Comparison of ENCODE assay signal across 8 cellular contexts in the genomic region with DNA sequence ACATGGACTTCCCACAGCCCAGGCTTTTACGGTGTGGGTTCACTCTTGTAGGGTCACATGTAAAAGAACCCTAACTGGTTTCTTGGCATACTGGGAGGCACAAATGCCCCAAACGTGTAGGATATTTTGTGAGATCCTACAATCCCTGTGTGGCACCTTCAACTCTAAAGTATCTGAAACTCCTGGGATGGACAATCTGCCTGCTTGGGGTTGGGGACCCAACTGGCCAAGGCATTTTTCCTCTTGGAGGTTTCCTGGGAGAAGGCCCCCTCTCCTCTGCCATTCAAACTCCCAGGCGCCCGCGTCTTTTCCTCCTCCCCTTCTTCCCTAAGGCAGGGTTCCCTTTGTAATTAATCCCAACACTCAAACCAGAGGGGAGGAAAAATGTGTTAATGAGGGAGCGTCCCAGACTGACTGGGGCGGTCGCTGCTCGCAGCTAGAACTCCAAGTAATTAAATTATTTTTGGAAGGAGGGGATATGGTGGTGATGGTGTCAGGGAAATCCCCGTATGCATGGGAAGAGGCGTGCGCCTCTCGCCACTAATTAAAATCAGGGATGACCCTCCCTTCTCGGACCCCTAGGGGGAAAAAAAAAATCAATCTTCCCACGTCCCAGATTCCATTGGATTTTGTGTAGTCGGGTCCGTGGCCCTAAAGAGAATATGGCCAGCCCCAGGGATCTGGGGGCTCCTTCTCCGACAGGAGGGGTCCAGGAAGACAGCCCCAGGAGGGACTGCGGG. TPM values are rescaled to one million over a fixed set of nuclear protein-coding genes. Genes with fewer than 3 reads are reported as not detected.
DNase-seq lines count a peak whose midpoint lies in the region; ATAC-seq, FAIRE-seq and TF ChIP-seq lines count a peak whose summit lies in the region.

No MANE protein-coding gene starts in this region.

- H3K27ac ChIP-seq in CD8-positive, alpha-beta memory T cell (ENCODE audit: low read depth, low read length) = no peak overlapping the region
- H3K27ac ChIP-seq in SJSA1 (peak overlapping the region; percentile 53; the same call in 1 of the 2 replicates), foreskin keratinocyte (peak overlapping the region; percentile 96)

- no peaks in the 10 kb centered on the region for H3K36me3 ChIP-seq in CD8-positive, alpha-beta memory T cell (ENCODE audit: insufficient read depth, low read length)
- peaks cover 2% of the 10 kb centered on the region; the same call in 1 of the 2 replicates for H3K36me3 ChIP-seq in SJSA1

- H3K9me3 Mint-ChIP-seq in CD8-positive, alpha-beta memory T cell = no peaks in the 10 kb centered on the region
- no peaks in the 10 kb centered on the region for H3K9me3 Mint-ChIP-seq in progenitor cell of endocrine pancreas (ENCODE audit: low read depth)

- H3K36me3 Mint-ChIP-seq in CD8-positive, alpha-beta memory T cell = peaks cover 0 to 3% (median 0%) of the 10 kb centered on the region in 3 donors
- no peaks in the 10 kb centered on the region for H3K36me3 Mint-ChIP-seq in progenitor cell of endocrine pancreas (ENCODE audit: insufficient read depth)

- TF ChIP-seq CTCF in foreskin keratinocyte (conservative IDR thresholded peaks at IDR 0.05) = no peak
- peak; percentile 37 for TF ChIP-seq CTCF in progenitor cell of endocrine pancreas (IDR thresholded peaks at IDR 0.05; ENCODE audit: unreplicated experiment)

- peak overlapping the region in 5 of 7 donors; percentile 20 to 76 (median 48) for H3K4me3 Mint-ChIP-seq in CD8-positive, alpha-beta memory T cell
- peak overlapping the region; percentile 74 for H3K4me3 Mint-ChIP-seq in progenitor cell of endocrine pancreas (ENCODE audit: low read depth)

- CTCF ChIA-PET in CD8-positive, alpha-beta memory T cell (lab: Charles Lee) = no interaction called here

- peaks cover 19 to 41% of the 10 kb centered on the region in 2 donors for H3K27me3 Mint-ChIP-seq in CD8-positive, alpha-beta memory T cell
- no peaks in the 10 kb centered on the region for H3K27me3 Mint-ChIP-seq in progenitor cell of endocrine pancreas

- H3K9me3 ChIP-seq in CD8-positive, alpha-beta memory T cell (ENCODE audit: low read length) = no peaks in the 10 kb centered on the region
- no peaks in the 10 kb centered on the region for H3K9me3 ChIP-seq in SJSA1 (replicated peaks)

- POLR2A ChIA-PET in CD8-positive, alpha-beta memory T cell (lab: Charles Lee) = interaction anchor here (0.7 kb wide), 1 partner anchor 407 kb away, joined by 4 read pairs; no protein-coding TSS in a partner anchor

- H3K4me3 ChIP-seq in CD8-positive, alpha-beta memory T cell (ENCODE audit: low read length) = no peak overlapping the region
- H3K4me3 ChIP-seq in SJSA1 = peak overlapping the region; percentile 66

- H3K27ac Mint-ChIP-seq in CD8-positive, alpha-beta memory T cell = no peak overlapping the region
- H3K27ac Mint-ChIP-seq in progenitor cell of endocrine pancreas = peak overlapping the region; percentile 87

- no peak for DNase-seq in CD8-positive, alpha-beta memory T cell
- DNase-seq in SJSA1 (ENCODE audit: low read depth in 1 of 2, low spot score in 2 of 2) (no peak), foreskin keratinocyte (no peak), progenitor cell of endocrine pancreas (ENCODE audit: low spot score, unreplicated experiment) (no peak), HuH-7 (ENCODE audit: low spot score) (no peak), GM19239 (ENCODE audit: insufficient read length, low spot score) (no peak)
- DNase-seq in effector CD8-positive, alpha-beta T cell (lab: John Stamatoyannopoulos, UW) = no peak
- DNase-seq in stimulated activated CD8-positive, alpha-beta memory T cell treated with anti-CD3 and anti-CD28 coated beads, Interleukin-4, amount 100 ng/mL, for 48 hours = no peak

- no peak for FAIRE-seq in GM19239 (lab: Jason Lieb, UNC)

- H3K4me1 Mint-ChIP-seq in CD8-positive, alpha-beta memory T cell = peaks cover 6% of the 10 kb centered on the region in 3 donors
- peaks cover 31% of the 10 kb centered on the region for H3K4me1 Mint-ChIP-seq in progenitor cell of endocrine pancreas (ENCODE audit: low read depth)

- ATAC-seq in foreskin keratinocyte = no peak

- H3K27me3 ChIP-seq in CD8-positive, alpha-beta memory T cell (ENCODE audit: insufficient read depth, low read length, poor library complexity, severe bottlenecking) = peaks cover 16% of the 10 kb centered on the region
- H3K27me3 ChIP-seq in SJSA1 (replicated peaks) (no peaks in the 10 kb centered on the region; the same call in 1 of the 2 replicates), foreskin keratinocyte (no peaks in the 10 kb centered on the region)

- H3K4me1 ChIP-seq in CD8-positive, alpha-beta memory T cell (ENCODE audit: insufficient read depth, low read length) = peaks cover 5% of the 10 kb centered on the region
- H3K4me1 ChIP-seq in SJSA1 (replicated peaks) = peaks cover 17% of the 10 kb centered on the region
- H3K4me1 ChIP-seq in foreskin keratinocyte = peaks cover 37% of the 10 kb centered on the region

RNA-seq across cellular contexts. Expression of a gene that starts 0.7 kb away (rescaled TPM):
- total RNA-seq in CD8-positive, alpha-beta memory T cell = under 1 TPM; 0.04 to 0.07 TPM
- not detected for polyA plus RNA-seq in CD8-positive, alpha-beta memory T cell
- 2.2 and 2.3 TPM in 2 replicates for total RNA-seq in SJSA1 (2014; rRNA removed; shearing (Covaris generic))
- total RNA-seq in foreskin keratinocyte (8.0 and 9.9 TPM in 2 replicates), progenitor cell of endocrine pancreas (75.6 and 80.4 TPM in 2 replicates)
- polyA plus RNA-seq in foreskin keratinocyte = 5.5 and 5.8 TPM in 2 replicates

RNA-seq across cellular contexts. Expression of a gene that starts 32.8 kb away (rescaled TPM):
- under 1 TPM; 0.38 to 0.48 TPM for total RNA-seq in CD8-positive, alpha-beta memory T cell
- not detected for polyA plus RNA-seq in CD8-positive, alpha-beta memory T cell
- total RNA-seq in SJSA1 (2014; rRNA removed; shearing (Covaris generic)) = 0.11 TPM in 1 of 2 replicates, not detected in the other
- total RNA-seq in foreskin keratinocyte = 0.04 TPM in 1 of 2 replicates, not detected in the other
- polyA plus RNA-seq in foreskin keratinocyte = 0.07 TPM in 2 replicates
- 0.78 and 0.96 TPM in 2 replicates for total RNA-seq in progenitor cell of endocrine pancreas

RNA-seq across cellular contexts. Expression of a gene that starts 56.5 kb away (rescaled TPM):
- total RNA-seq in CD8-positive, alpha-beta memory T cell = 10 to 100 TPM; 58.7 to 61.3 TPM
- polyA plus RNA-seq in CD8-positive, alpha-beta memory T cell = 74.4 TPM
- 48.4 and 58.5 TPM in 2 replicates for total RNA-seq in SJSA1 (2014; rRNA removed; shearing (Covaris generic))
- 55.2 and 60.9 TPM in 2 replicates for total RNA-seq in foreskin keratinocyte
- polyA plus RNA-seq in foreskin keratinocyte = 61.4 and 61.7 TPM in 2 replicates
- total RNA-seq in progenitor cell of endocrine pancreas = 139 and 142 TPM in 2 replicates

RNA-seq across cellular contexts. Expression of a gene that starts 56.7 kb away (rescaled TPM):
- 100 to 1,000 TPM; 129 to 139 TPM for total RNA-seq in CD8-positive, alpha-beta memory T cell
- polyA plus RNA-seq in CD8-positive, alpha-beta memory T cell = 121 TPM
- 162 and 191 TPM in 2 replicates for total RNA-seq in SJSA1 (2014; rRNA removed; shearing (Covaris generic))
- total RNA-seq in foreskin keratinocyte (116 and 147 TPM in 2 replicates), progenitor cell of endocrine pancreas (143 and 151 TPM in 2 replicates)
- 57.8 and 58.4 TPM in 2 replicates for polyA plus RNA-seq in foreskin keratinocyte
